20 cellular contexts compared by ENCODE assay signal in genomic region chr4:24764305-24764704, GRCh38. TPM values are rescaled to one million over a fixed set of nuclear protein-coding genes. Genes with fewer than 3 reads are reported as not detected.
DNase-seq lines count a peak whose midpoint lies in the region; ATAC-seq and TF ChIP-seq lines count a peak whose summit lies in the region.
"Had no signal": no experiment of that assay in that cellular context is flagged by ENCODE, and none has a peak within 500 bp of the region (broad histone marks: within the 10 kb centered on the region; RNA-seq: fewer than 3 reads in every experiment).

No MANE protein-coding gene starts in this region.

- no peaks in the 10 kb centered on the region for H3K9me3 Mint-ChIP-seq in glutamatergic neuron (ENCODE audit: unreplicated experiment)
- H3K9me3 Mint-ChIP-seq: dendritic cell treated with granulocyte-macrophage colony-stimulating factor and Interleukin-4, amounts not matched to agents 40 ng/mL and 50 ng/mL, for 4 days had no signal

- H3K4me1 Mint-ChIP-seq in glutamatergic neuron (ENCODE audit: low read depth, unreplicated experiment): no peaks in the 10 kb centered on the region
- H3K4me1 Mint-ChIP-seq: natural killer cell had no signal

- H3K4me2 ChIP-seq in PC-3 (ENCODE audit: low read length): peak overlapping the region; percentile 50

- intact Hi-C loops in PC-3 (cut with micrococcal nuclease) (no loop called here), esophagus squamous epithelium (cut with DNase I) (no loop called here)

- peaks cover 13% of the 10 kb centered on the region for H3K36me3 Mint-ChIP-seq in glutamatergic neuron (ENCODE audit: unreplicated experiment)
- H3K36me3 Mint-ChIP-seq: natural killer cell had no signal

- no peak for TF ChIP-seq POLR2A in esophagus squamous epithelium (IDR thresholded peaks at IDR 0.05)
- TF ChIP-seq POLR2A in erythroblast (IDR thresholded peaks at IDR 0.05; ENCODE audit: low read length): no peak

- H3K36me3 ChIP-seq in ACC112 (ENCODE audit: insufficient read depth, low read length) (no peaks in the 10 kb centered on the region), PC-3 (ENCODE audit: low read depth, low read length) (no peaks in the 10 kb centered on the region), esophagus squamous epithelium (no peaks in the 10 kb centered on the region), muscle layer of duodenum (ENCODE audit: control insufficient read depth in 1 of 2, insufficient read depth in 2 of 2, low read length in 2 of 2) (no peaks in the 10 kb centered on the region)
- H3K36me3 ChIP-seq: pancreas, sigmoid colon had no signal

- peak overlapping the region; percentile 67 for H2AFZ ChIP-seq in ACC112 (ENCODE audit: low read length, unreplicated experiment)
- no peak overlapping the region for H2AFZ ChIP-seq in PC-3 (ENCODE audit: low read length)

- ATAC-seq in PC-3: no peak
- no peak for ATAC-seq in GM18858 (IDR thresholded peaks at IDR 0.05; ENCODE audit: unreplicated experiment)
- ATAC-seq: natural killer cell had no signal

- TF ChIP-seq CTCF in PC-3 (conservative IDR thresholded peaks at IDR 0.05; ENCODE audit: low read depth, low read length) (no peak), esophagus squamous epithelium (IDR thresholded peaks at IDR 0.05) (no peak), glutamatergic neuron (IDR thresholded peaks at IDR 0.05; ENCODE audit: partially characterized antibody, unreplicated experiment) (no peak)

- POLR2A ChIA-PET in PC-3 (lab: Charles Lee; ENCODE audit: unreplicated experiment): no interaction called here

- no peak overlapping the region for H3K27ac Mint-ChIP-seq in glutamatergic neuron (ENCODE audit: unreplicated experiment)
- H3K27ac Mint-ChIP-seq: dendritic cell treated with granulocyte-macrophage colony-stimulating factor and Interleukin-4, amounts not matched to agents 40 ng/mL and 50 ng/mL, for 4 days; natural killer cell had no signal

- H3K4me1 ChIP-seq in ACC112 (ENCODE audit: control insufficient read depth, insufficient read depth, low read length, unreplicated experiment): peaks cover 16% of the 10 kb centered on the region
- peaks cover 19% of the 10 kb centered on the region for H3K4me1 ChIP-seq in PC-3 (ENCODE audit: insufficient read depth, low read length)
- peaks cover 0 to 24% (median 6%) of the 10 kb centered on the region in 3 donors for H3K4me1 ChIP-seq in esophagus squamous epithelium
- no peaks in the 10 kb centered on the region for H3K4me1 ChIP-seq in muscle layer of duodenum (ENCODE audit: control insufficient read depth in 1 of 2, insufficient read depth in 2 of 2, low read length in 2 of 2)
- H3K4me1 ChIP-seq: pancreas had no signal

- H3K4me3 Mint-ChIP-seq in glutamatergic neuron (ENCODE audit: unreplicated experiment): no peak overlapping the region
- H3K4me3 Mint-ChIP-seq: dendritic cell treated with granulocyte-macrophage colony-stimulating factor and Interleukin-4, amounts not matched to agents 40 ng/mL and 50 ng/mL, for 4 days; natural killer cell had no signal

- H3K9ac ChIP-seq in PC-3 (ENCODE audit: low read length): no peak overlapping the region

- H3K27me3 ChIP-seq in ACC112 (ENCODE audit: insufficient read depth, low read length) (no peaks in the 10 kb centered on the region), PC-3 (ENCODE audit: low read length) (no peaks in the 10 kb centered on the region), esophagus squamous epithelium (no peaks in the 10 kb centered on the region), muscle layer of duodenum (ENCODE audit: low read depth, low read length) (no peaks in the 10 kb centered on the region)
- H3K27me3 ChIP-seq: pancreas, sigmoid colon had no signal

- H3K4me3 ChIP-seq in ACC112 (ENCODE audit: low read depth, low read length) (peak overlapping the region; percentile 21; the same call in 1 of the 2 replicates), PC-3 (ENCODE audit: low read length) (no peak overlapping the region), esophagus squamous epithelium (no peak overlapping the region), muscle layer of duodenum (ENCODE audit: low read depth in 1 of 2, low read length in 2 of 2) (no peak overlapping the region)
- H3K4me3 ChIP-seq: pancreas, sigmoid colon had no signal

- no peaks in the 10 kb centered on the region for H3F3A ChIP-seq in PC-3 (ENCODE audit: low read length, unreplicated experiment)

- no peaks in the 10 kb centered on the region for H4K20me1 ChIP-seq in PC-3 (ENCODE audit: low read length)

- no peaks in the 10 kb centered on the region for H3K79me2 ChIP-seq in ACC112 (ENCODE audit: control insufficient read depth, insufficient read depth, low read length, unreplicated experiment)
- H3K79me2 ChIP-seq in PC-3 (ENCODE audit: low read length): no peaks in the 10 kb centered on the region

- CTCF ChIA-PET in PC-3 (lab: Charles Lee): no interaction called here

- H3K9me2 ChIP-seq in PC-3 (replicated peaks; ENCODE audit: low read length): no peaks in the 10 kb centered on the region

- H3K9me3 ChIP-seq in PC-3 (ENCODE audit: low read length) (no peaks in the 10 kb centered on the region), esophagus squamous epithelium (no peaks in the 10 kb centered on the region), muscle layer of duodenum (ENCODE audit: control insufficient read depth in 1 of 2, low read length in 2 of 2) (no peaks in the 10 kb centered on the region)
- H3K9me3 ChIP-seq: pancreas, sigmoid colon had no signal

- 37 to 39% methylated on average over 3 of the region's 3 CpGs for WGBS in esophagus squamous epithelium, 2 donors

- H3K27ac ChIP-seq in ACC112 (ENCODE audit: low read depth, low read length) (peak overlapping the region; percentile 44; the same call in 1 of the 2 replicates), PC-3 (ENCODE audit: low read length) (peak overlapping the region; percentile 75), esophagus squamous epithelium (peak overlapping the region; percentile 43 to 73 (median 64)), muscle layer of duodenum (ENCODE audit: low read length) (peak overlapping the region; percentile 40)
- H3K27ac ChIP-seq: pancreas had no signal

- no TSS peak for BruUV-seq in PC-3 (replicated peaks; lab: Mats Ljungman, UMichigan)

- no peaks in the 10 kb centered on the region for H3K27me3 Mint-ChIP-seq in glutamatergic neuron (ENCODE audit: unreplicated experiment)

- no peak for DNase-seq in PC-3
- no peak for DNase-seq in esophagus squamous epithelium (lab: John Stamatoyannopoulos, UW)
- DNase-seq in erythroblast (lab: John Stamatoyannopoulos, UW): no peak
- no peak for DNase-seq in glutamatergic neuron
- no peak for DNase-seq in DMS114 treated with DMSO at 0.1 percent for 48 hours (lab: John Stamatoyannopoulos, UW; ENCODE audit: unreplicated experiment)
- DNase-seq: activated CD4-positive, alpha-beta T cell treated with anti-CD3 and anti-CD28 coated beads for 1 hour; activated gamma-delta T cell treated with Interleukin-2 at 50 U/mL for 16 hours; activated T-cell treated with anti-CD3 and anti-CD28 coated beads, Interleukin-2, amount 50 U/mL, for 1 hour; H7; MM.1S; natural killer cell; pancreas; SHP77 treated with DMSO at 0.1 percent for 48 hours; sigmoid colon had no signal

RNA-seq across cellular contexts. Expression of gene SOD3, which starts 31.1 kb away (rescaled TPM):
- total RNA-seq in PC-3 (2014; rRNA removed) (10.7 and 16.4 TPM in 2 replicates), esophagus squamous epithelium (100 to 1,000 TPM in 1 of 4 donors, 10 to 100 TPM in 2, 1 to 10 TPM in 1; 5.0 to 120 (median 25.2) TPM), glutamatergic neuron (ENCODE audit: unreplicated experiment) (not detected)
- total RNA-seq: A673, natural killer cell, OCI-LY7 had no signal
